ENCODE assay signal across 9 cellular contexts in genomic region chr6:30885999-30886896, GRCh38. TPM values are rescaled to one million over a fixed set of nuclear protein-coding genes. Genes with fewer than 3 reads are reported as not detected.
DNase-seq lines count a peak whose midpoint lies in the region; ATAC-seq, FAIRE-seq and TF ChIP-seq lines count a peak whose summit lies in the region.
"Had no signal": no experiment of that assay in that cellular context is flagged by ENCODE, and none has a peak within 500 bp of the region (broad histone marks: within the 10 kb centered on the region; RNA-seq: fewer than 3 reads in every experiment).

No MANE protein-coding gene starts in this region.

- TF ChIP-seq CTCF in omental fat pad (IDR thresholded peaks at IDR 0.05): no peak

- peak overlapping the region; percentile 18 for H3K27ac Mint-ChIP-seq in activated naive CD8-positive, alpha-beta T cell treated with anti-CD3 and anti-CD28 coated beads, Interleukin-2, amount 10 ng/mL, durations not matched to agents 7 days and 5 days

- H3K36me3 Mint-ChIP-seq in activated naive CD8-positive, alpha-beta T cell treated with anti-CD3 and anti-CD28 coated beads, Interleukin-2, amount 10 ng/mL, durations not matched to agents 7 days and 5 days: no peaks in the 10 kb centered on the region

- POLR2A ChIA-PET in activated naive CD8-positive, alpha-beta T cell treated with anti-CD3 and anti-CD28 coated beads, Interleukin-2, amount 10 ng/mL, durations not matched to agents 7 days and 5 days (lab: Charles Lee): no interaction called here

- peaks cover 24% of the 10 kb centered on the region for H3K4me1 Mint-ChIP-seq in activated naive CD8-positive, alpha-beta T cell treated with anti-CD3 and anti-CD28 coated beads, Interleukin-2, amount 10 ng/mL, durations not matched to agents 7 days and 5 days

- H3K9me3 Mint-ChIP-seq in activated naive CD8-positive, alpha-beta T cell treated with anti-CD3 and anti-CD28 coated beads, Interleukin-2, amount 10 ng/mL, durations not matched to agents 7 days and 5 days: no peaks in the 10 kb centered on the region

- peak overlapping the region; percentile 79 for H3K4me3 Mint-ChIP-seq in activated naive CD8-positive, alpha-beta T cell treated with anti-CD3 and anti-CD28 coated beads, Interleukin-2, amount 10 ng/mL, durations not matched to agents 7 days and 5 days

- DNase-seq in NCI-H82 (lab: John Stamatoyannopoulos, UW) (peak; percentile 33), NCI-H82 treated with DMSO at 0.1 percent for 48 hours (lab: John Stamatoyannopoulos, UW; ENCODE audit: unreplicated experiment) (no peak), NCI-H2227 (lab: John Stamatoyannopoulos, UW; ENCODE audit: unreplicated experiment) (peak; percentile 91), cardiac septum (ENCODE audit: low spot score) (peak; percentile 56), omental fat pad (ENCODE audit: low spot score) (peak; percentile 37), D341Med (ENCODE audit: low spot score) (no peak), GM12892 (ENCODE audit: insufficient read length) (no peak)
- DNase-seq in activated naive CD8-positive, alpha-beta T cell treated with anti-CD3 and anti-CD28 coated beads, Interleukin-2, amount 10 ng/mL, durations not matched to agents 7 days and 5 days: peak; percentile 25

- ATAC-seq in activated naive CD8-positive, alpha-beta T cell treated with anti-CD3 and anti-CD28 coated beads, Interleukin-2, amount 10 ng/mL, durations not matched to agents 7 days and 5 days (ENCODE audit: low read depth): peak; percentile 27
- peak; percentile 61 for ATAC-seq in omental fat pad (ENCODE audit: low FRiP score)

- intact Hi-C loops in cardiac septum (cut with DNase I): no loop called here

- peaks cover 2% of the 10 kb centered on the region for H3K27me3 Mint-ChIP-seq in activated naive CD8-positive, alpha-beta T cell treated with anti-CD3 and anti-CD28 coated beads, Interleukin-2, amount 10 ng/mL, durations not matched to agents 7 days and 5 days

- FAIRE-seq in GM12892 (lab: Jason Lieb, UNC): no peak
- FAIRE-seq: colon had no signal

- no peak for TF ChIP-seq POLR2A in GM12892 (IDR thresholded peaks at IDR 0.05; ENCODE audit: low read depth, low read length)

RNA-seq across cellular contexts. Expression of gene DDR1, which starts 1.9 kb away (rescaled TPM):
- 10 to 100 TPM; 10.9 to 11.3 TPM for total RNA-seq in activated naive CD8-positive, alpha-beta T cell treated with anti-CD3 and anti-CD28 coated beads, Interleukin-2, amount 10 ng/mL, durations not matched to agents 7 days and 5 days
- 61.4 TPM for total RNA-seq in cardiac septum
- 10 to 100 TPM in 3 of 4 donors, 1 to 10 TPM in 1; 9.9 to 77.3 (median 48.7) TPM for total RNA-seq in omental fat pad
- polyA plus RNA-seq in GM12892 (2012; ENCODE audit: missing spikeins): 7.2 TPM

RNA-seq across cellular contexts. Expression of gene GTF2H4, which starts 21.8 kb away (rescaled TPM):
- total RNA-seq in activated naive CD8-positive, alpha-beta T cell treated with anti-CD3 and anti-CD28 coated beads, Interleukin-2, amount 10 ng/mL, durations not matched to agents 7 days and 5 days: 10 to 100 TPM; 26.7 to 36.2 TPM
- total RNA-seq in cardiac septum (16.0 TPM), omental fat pad (10 to 100 TPM; 10.3 to 22.2 (median 14.7) TPM)
- polyA plus RNA-seq in GM12892 (2012; ENCODE audit: missing spikeins): 20.5 TPM

RNA-seq across cellular contexts. Expression of gene VARS2, which starts 27.8 kb away (rescaled TPM):
- 10 to 100 TPM; 38.0 to 43.1 TPM for total RNA-seq in activated naive CD8-positive, alpha-beta T cell treated with anti-CD3 and anti-CD28 coated beads, Interleukin-2, amount 10 ng/mL, durations not matched to agents 7 days and 5 days
- total RNA-seq in cardiac septum: 24.7 TPM
- 10 to 100 TPM; 14.0 to 18.8 (median 16.6) TPM for total RNA-seq in omental fat pad
- 26.5 TPM for polyA plus RNA-seq in GM12892 (2012; ENCODE audit: missing spikeins)

RNA-seq across cellular contexts. Expression of gene SFTA2, which starts 45.7 kb away (rescaled TPM):
- not detected for total RNA-seq in activated naive CD8-positive, alpha-beta T cell treated with anti-CD3 and anti-CD28 coated beads, Interleukin-2, amount 10 ng/mL, durations not matched to agents 7 days and 5 days
- total RNA-seq in cardiac septum (not detected), omental fat pad (not detected)
- polyA plus RNA-seq in GM12892 (2012; ENCODE audit: missing spikeins): not detected

RNA-seq across cellular contexts. Expression of gene MUCL3, which starts 54.5 kb away (rescaled TPM):
- not detected for total RNA-seq in activated naive CD8-positive, alpha-beta T cell treated with anti-CD3 and anti-CD28 coated beads, Interleukin-2, amount 10 ng/mL, durations not matched to agents 7 days and 5 days
- not detected for total RNA-seq in cardiac septum
- total RNA-seq in omental fat pad: under 1 TPM in 1 of 4 donors, not detected in 3; 0.19 TPM
- polyA plus RNA-seq in GM12892 (2012; ENCODE audit: missing spikeins): 0.49 TPM

Comparison
In these comparisons a context has a peak if more than half of its experiments do, and no peak if none do; other contexts are left out.
1. DNase-seq: peak in NCI-H82 (single experiment), NCI-H2227 (single experiment), activated naive CD8-positive, alpha-beta T cell treated with anti-CD3 and anti-CD28 coated beads, Interleukin-2, amount 10 ng/mL, durations not matched to agents 7 days and 5 days (single experiment), cardiac septum (single experiment) and omental fat pad (single experiment); none in NCI-H82 treated with DMSO at 0.1 percent for 48 hours (single experiment), D341Med (single experiment) and GM12892 (single experiment).